ENCODE assay signal across 1 cellular context in genomic region chr20:46020515-46020914, GRCh38.
TF ChIP-seq lines count a peak whose summit lies in the region.

No MANE protein-coding gene starts in this region.

TF ChIP-seq in K562, 482 proteins besides CTCF, POLR2A, EP300 and RAD21 (continued from another document):
- no peak for TF ChIP-seq PRDM10 (IDR thresholded peaks at IDR 0.05; ENCODE audit: partially characterized antibody)
- TF ChIP-seq TOE1 (IDR thresholded peaks at IDR 0.05; ENCODE audit: borderline replicate concordance) = 0 out of 2 replicates have a peak, but pooled peaks have one; percentile 20
- no peak for TF ChIP-seq TOE1 (CRISPR knock-in tag; IDR thresholded peaks at IDR 0.05; ENCODE audit: borderline replicate concordance, low read depth)
- TF ChIP-seq BACH1 (tag; IDR thresholded peaks at IDR 0.05) = no peak
